ENCODE assay signal across 18 cellular contexts in genomic region chr19:45512881-45513483, GRCh38. TPM values are rescaled to one million over a fixed set of nuclear protein-coding genes. Genes with fewer than 3 reads are reported as not detected.
DNase-seq lines count a peak whose midpoint lies in the region; ATAC-seq, FAIRE-seq and TF ChIP-seq lines count a peak whose summit lies in the region.
"Had no signal": no experiment of that assay in that cellular context is flagged by ENCODE, and none has a peak within 500 bp of the region (broad histone marks: within the 10 kb centered on the region; RNA-seq: fewer than 3 reads in every experiment).

No MANE protein-coding gene starts in this region.

- no peak overlapping the region for H2BK5ac ChIP-seq in mesendoderm (ENCODE audit: low read length)

- no peak overlapping the region for H4K8ac ChIP-seq in mesendoderm (ENCODE audit: low read depth, low read length)

- H4K20me1 ChIP-seq in endothelial cell of umbilical vein (replicated peaks; ENCODE audit: control insufficient read depth, extremely low read depth, insufficient read depth, low read length) = no peaks in the 10 kb centered on the region

- H3K27ac ChIP-seq in endothelial cell of umbilical vein (ENCODE audit: insufficient read depth, low read depth, low read length) (no peak overlapping the region), suprapubic skin (peak overlapping the region; percentile 17), mesendoderm (ENCODE audit: low read depth, low read length) (no peak overlapping the region)

- 76% methylated on average over 6 of the region's 6 CpGs for WGBS in suprapubic skin
- no CpG with 5 or more reads among the region's 6 CpGs for WGBS in mesendoderm (ENCODE audit: extremely low coverage, insufficient coverage, low lambda C conversion rate)

- no peak overlapping the region for H2AK5ac ChIP-seq in mesendoderm (ENCODE audit: low read length)

- intact Hi-C loops in activated naive CD4-positive, alpha-beta T cell treated with anti-CD3 and anti-CD28 coated beads for 36 hours (cut with micrococcal nuclease) = no loop called here
- intact Hi-C loops in endothelial cell of umbilical vein (cut with micrococcal nuclease) = no loop called here

- H3K27me3 Mint-ChIP-seq in activated naive CD4-positive, alpha-beta T cell treated with anti-CD3 and anti-CD28 coated beads for 36 hours (ENCODE audit: low read depth) = no peaks in the 10 kb centered on the region
- H3K27me3 Mint-ChIP-seq in WTC11 (ENCODE audit: low read depth) = no peaks in the 10 kb centered on the region

- DNase-seq in activated naive CD4-positive, alpha-beta T cell treated with anti-CD3 and anti-CD28 coated beads for 36 hours = no peak
- DNase-seq in activated naive CD4-positive, alpha-beta T cell (lab: John Stamatoyannopoulos, UW) = no peak
- DNase-seq in WTC11 (ENCODE audit: low spot score) = no peak
- DNase-seq in endothelial cell of umbilical vein (ENCODE audit: low read depth, low spot score) = no peak
- DNase-seq in suprapubic skin (ENCODE audit: low spot score in 2 of 2) = no peak
- no peak for DNase-seq in HPDE6-E6E7 (ENCODE audit: extremely low spot score)
- no peak for DNase-seq in mesendoderm
- DNase-seq: activated CD4-positive, alpha-beta T cell treated with anti-CD3 and anti-CD28 coated beads, Interleukin-2, amount 50 U/mL, for 4 hours; activated naive CD4-positive, alpha-beta T cell treated with anti-CD3 and anti-CD28 coated beads, Interleukin-2, amount 50 U/mL, for 16 hours; DMS79; esophagus squamous epithelium; NCI-H226; PC-3 had no signal

- no peak overlapping the region for H3K4me2 ChIP-seq in endothelial cell of umbilical vein (ENCODE audit: insufficient read depth, low read length)
- H3K4me2 ChIP-seq in mesendoderm (ENCODE audit: low read length) = no peak overlapping the region
- H3K4me2 ChIP-seq: hepatocyte had no signal

- no peak overlapping the region for H3K56ac ChIP-seq in mesendoderm (ENCODE audit: low read length)

- H3K4me3 ChIP-seq in endothelial cell of umbilical vein (replicated peaks in 1 of 3; ENCODE audit: insufficient read depth in 1 of 3, low read depth in 1 of 3, low read length in 3 of 3) = no peak overlapping the region
- no peak overlapping the region for H3K4me3 ChIP-seq in suprapubic skin
- H3K4me3 ChIP-seq in mesendoderm (ENCODE audit: low read length) = no peak overlapping the region
- H3K4me3 ChIP-seq: esophagus squamous epithelium, hepatocyte, skin epidermis, thoracic aorta had no signal

- FAIRE-seq in endothelial cell of umbilical vein (lab: Jason Lieb, UNC) = peak; percentile 24

- H3K36me3 ChIP-seq in endothelial cell of umbilical vein (ENCODE audit: control insufficient read depth in 2 of 2, extremely low read depth in 1 of 2, insufficient read depth in 2 of 2, low read length in 2 of 2) (peaks cover 3 to 7% of the 10 kb centered on the region in 2 experiments), suprapubic skin (peaks cover 10% of the 10 kb centered on the region), mesendoderm (ENCODE audit: control insufficient read depth, insufficient read depth, low read length) (peaks cover under 1% of the 10 kb centered on the region)

- H4K5ac ChIP-seq in mesendoderm (ENCODE audit: low read length) = no peak overlapping the region

- no peak overlapping the region for H3K4me3 Mint-ChIP-seq in activated naive CD4-positive, alpha-beta T cell treated with anti-CD3 and anti-CD28 coated beads for 36 hours
- H3K4me3 Mint-ChIP-seq in WTC11 = no peak overlapping the region

- H2BK15ac ChIP-seq in mesendoderm (replicated peaks; ENCODE audit: low read depth) = no peak overlapping the region

- dilution Hi-C loops in endothelial cell of umbilical vein (cut with MboI; ENCODE audit: extremely low pct_ligation_motif_present, low sequenced_read_pairs) = no loop called here

- H3K9me3 Mint-ChIP-seq in activated naive CD4-positive, alpha-beta T cell treated with anti-CD3 and anti-CD28 coated beads for 36 hours = no peaks in the 10 kb centered on the region
- no peaks in the 10 kb centered on the region for H3K9me3 Mint-ChIP-seq in WTC11

- CTCF ChIA-PET in activated naive CD4-positive, alpha-beta T cell treated with anti-CD3 and anti-CD28 coated beads for 36 hours (lab: Charles Lee) = interaction anchor here (0.6 to 1.0 kb wide), 2 partner anchors 74 to 79 kb away, joined by 5 to 6 read pairs; no protein-coding TSS in a partner anchor
- CTCF ChIA-PET in WTC11 (lab: Charles Lee) = interaction anchor here (1.2 kb wide), 1 partner anchor 17 kb away, joined by 3 read pairs; no protein-coding TSS in a partner anchor
- CTCF ChIA-PET in endothelial cell of umbilical vein (lab: Charles Lee) = no interaction called here

- H2BK120ac ChIP-seq in mesendoderm (ENCODE audit: low read depth, low read length) = no peak overlapping the region

- H3K9me3 ChIP-seq in endothelial cell of umbilical vein (replicated peaks; ENCODE audit: control insufficient read depth, insufficient read depth, low read length) = no peaks in the 10 kb centered on the region
- H3K9me3 ChIP-seq in suprapubic skin = no peaks in the 10 kb centered on the region
- H3K9me3 ChIP-seq: esophagus squamous epithelium, thoracic aorta had no signal

- H3K4ac ChIP-seq in mesendoderm (ENCODE audit: low read depth, low read length) = no peak overlapping the region

- H3K4me1 Mint-ChIP-seq in activated naive CD4-positive, alpha-beta T cell treated with anti-CD3 and anti-CD28 coated beads for 36 hours (ENCODE audit: low read depth) = peaks cover 59% of the 10 kb centered on the region
- H3K4me1 Mint-ChIP-seq in WTC11 = peaks cover 23% of the 10 kb centered on the region

- H3K79me2 ChIP-seq in endothelial cell of umbilical vein (ENCODE audit: control insufficient read depth, insufficient read depth, low read length) (peaks cover 89% of the 10 kb centered on the region), mesendoderm (ENCODE audit: control insufficient read depth, insufficient read depth, low read length) (peaks cover 74% of the 10 kb centered on the region)

- H3K23ac ChIP-seq in mesendoderm (ENCODE audit: low read length) = no peak overlapping the region

- H3K4me1 ChIP-seq in endothelial cell of umbilical vein (ENCODE audit: control insufficient read depth, extremely low read depth, insufficient read depth, low read length) = peaks cover 34% of the 10 kb centered on the region
- peaks cover 59% of the 10 kb centered on the region for H3K4me1 ChIP-seq in suprapubic skin
- peaks cover 2% of the 10 kb centered on the region for H3K4me1 ChIP-seq in mesendoderm (ENCODE audit: control insufficient read depth, low read depth, low read length)

- no peak for TF ChIP-seq CTCF in WTC11 (IDR thresholded peaks at IDR 0.05)
- TF ChIP-seq CTCF in endothelial cell of umbilical vein (IDR thresholded peaks at IDR 0.05; ENCODE audit: extremely low read depth in 1 of 2, insufficient read depth in 1 of 2, low read depth in 1 of 2, low read length in 2 of 2) = no peak
- no peak for TF ChIP-seq CTCF in suprapubic skin (IDR thresholded peaks at IDR 0.05)

- H3K27ac Mint-ChIP-seq in activated naive CD4-positive, alpha-beta T cell treated with anti-CD3 and anti-CD28 coated beads for 36 hours = peak overlapping the region; percentile 97
- peak overlapping the region; percentile 70 for H3K27ac Mint-ChIP-seq in WTC11

- H2AFZ ChIP-seq in endothelial cell of umbilical vein (ENCODE audit: low read depth, low read length) = no peak overlapping the region
- H2AFZ ChIP-seq: hepatocyte had no signal

- no peak for ATAC-seq in WTC11
- no peak for ATAC-seq in HG03139 (IDR thresholded peaks at IDR 0.05; ENCODE audit: unreplicated experiment)
- ATAC-seq: left colon, PC-3 had no signal

- H3K18ac ChIP-seq in mesendoderm (ENCODE audit: low read length) = no peak overlapping the region

- no peaks in the 10 kb centered on the region for H3K9me1 ChIP-seq in endothelial cell of umbilical vein (replicated peaks; ENCODE audit: control insufficient read depth, extremely low read depth, insufficient read depth, low read length)

- no TSS peak for BruUV-seq in endothelial cell of umbilical vein (replicated peaks; lab: Mats Ljungman, UMichigan)

- POLR2A ChIA-PET in WTC11 (lab: Charles Lee) (no interaction called here), endothelial cell of umbilical vein (lab: Charles Lee) (no interaction called here)

- H3K9ac ChIP-seq in endothelial cell of umbilical vein (replicated peaks; ENCODE audit: extremely low read depth, insufficient read depth, low read length) = no peak overlapping the region
- no peak overlapping the region for H3K9ac ChIP-seq in mesendoderm (ENCODE audit: low read length)

- H3K79me1 ChIP-seq in mesendoderm (ENCODE audit: low read length) = peaks cover 25% of the 10 kb centered on the region

- TF ChIP-seq POLR2A in endothelial cell of umbilical vein (IDR thresholded peaks at IDR 0.05; ENCODE audit: low read depth, low read length) (no peak), suprapubic skin (IDR thresholded peaks at IDR 0.05) (no peak)

- no peaks in the 10 kb centered on the region for H3K27me3 ChIP-seq in endothelial cell of umbilical vein (ENCODE audit: control insufficient read depth in 2 of 2, insufficient read depth in 2 of 2, low read length in 2 of 2)
- no peaks in the 10 kb centered on the region for H3K27me3 ChIP-seq in suprapubic skin
- no peaks in the 10 kb centered on the region for H3K27me3 ChIP-seq in mesendoderm (ENCODE audit: insufficient read depth, low read length, poor library complexity)
- H3K27me3 ChIP-seq: esophagus squamous epithelium, hepatocyte had no signal

- no peak for TF ChIP-seq EP300 in suprapubic skin (IDR thresholded peaks at IDR 0.05)

- peaks cover 11% of the 10 kb centered on the region for H3K36me3 Mint-ChIP-seq in activated naive CD4-positive, alpha-beta T cell treated with anti-CD3 and anti-CD28 coated beads for 36 hours (ENCODE audit: low read depth)
- H3K36me3 Mint-ChIP-seq in WTC11 = peaks cover 7% of the 10 kb centered on the region

RNA-seq across cellular contexts. Expression of gene VASP, which starts 5.7 kb away (rescaled TPM):
- 10 to 100 TPM; 94.5 to 99.6 TPM for total RNA-seq in activated naive CD4-positive, alpha-beta T cell treated with anti-CD3 and anti-CD28 coated beads for 36 hours
- total RNA-seq in WTC11 (2021) (143 to 146 TPM (median 144 TPM) in 3 replicates), endothelial cell of umbilical vein (154 and 186 TPM in 2 replicates), suprapubic skin (10 to 100 TPM; 34.8 to 51.3 (median 43.6) TPM)
- polyA plus RNA-seq in endothelial cell of umbilical vein = 94.3 and 126 TPM in 2 replicates
- polyA plus RNA-seq in endothelial cell of umbilical vein (2011; cell fraction: cytosol; rRNA removed) = 64.2 and 67.9 TPM in 2 replicates
- 57.6 and 70.4 TPM in 2 replicates for polyA plus RNA-seq in endothelial cell of umbilical vein (2011; cell fraction: nucleus; rRNA removed)
- 74.7 and 84.2 TPM in 2 replicates for polyA plus RNA-seq in endothelial cell of umbilical vein (2012)
- polyA minus RNA-seq in endothelial cell of umbilical vein = 65.0 and 69.3 TPM in 2 replicates
- polyA minus RNA-seq in endothelial cell of umbilical vein (2011; cell fraction: cytosol; rRNA and poly(A)+ RNA removed) = 43.9 TPM
- polyA minus RNA-seq in endothelial cell of umbilical vein (2011; cell fraction: nucleus; rRNA and poly(A)+ RNA removed) = 22.8 and 42.8 TPM in 2 replicates
- 116 TPM for polyA plus RNA-seq in mesendoderm (2013, experiment 1 of 2)
- polyA plus RNA-seq in mesendoderm (2013, experiment 2 of 2) = 114 TPM

RNA-seq across cellular contexts. Expression of gene PPM1N, which starts 14.7 kb away (rescaled TPM):
- total RNA-seq in activated naive CD4-positive, alpha-beta T cell treated with anti-CD3 and anti-CD28 coated beads for 36 hours = 1 to 10 TPM; 2.3 to 2.5 TPM
- total RNA-seq in WTC11 (2021) (10.3 to 15.1 TPM (median 14.2 TPM) in 3 replicates), endothelial cell of umbilical vein (0.40 and 0.81 TPM in 2 replicates), suprapubic skin (1 to 10 TPM; 2.9 to 6.3 (median 5.6) TPM)
- 0.48 and 0.59 TPM in 2 replicates for polyA plus RNA-seq in endothelial cell of umbilical vein
- 0.44 and 0.71 TPM in 2 replicates for polyA plus RNA-seq in endothelial cell of umbilical vein (2011; cell fraction: cytosol; rRNA removed)
- 0.43 and 0.50 TPM in 2 replicates for polyA plus RNA-seq in endothelial cell of umbilical vein (2011; cell fraction: nucleus; rRNA removed)
- 2.4 and 2.7 TPM in 2 replicates for polyA plus RNA-seq in endothelial cell of umbilical vein (2012)
- polyA minus RNA-seq in endothelial cell of umbilical vein = 0.93 TPM in 1 of 2 replicates, not detected in the other
- polyA minus RNA-seq in endothelial cell of umbilical vein (2011; cell fraction: cytosol; rRNA and poly(A)+ RNA removed) = not detected
- not detected in 2 replicates for polyA minus RNA-seq in endothelial cell of umbilical vein (2011; cell fraction: nucleus; rRNA and poly(A)+ RNA removed)
- 12.4 TPM for polyA plus RNA-seq in mesendoderm (2013, experiment 1 of 2)
- polyA plus RNA-seq in mesendoderm (2013, experiment 2 of 2) = 12.1 TPM

RNA-seq across cellular contexts. Expression of gene RTN2, which starts 16.1 kb away (rescaled TPM):
- total RNA-seq in activated naive CD4-positive, alpha-beta T cell treated with anti-CD3 and anti-CD28 coated beads for 36 hours = under 1 TPM; 0.69 to 0.84 TPM
- total RNA-seq in WTC11 (2021) (25.1 to 27.8 TPM (median 27.4 TPM) in 3 replicates), endothelial cell of umbilical vein (12.0 and 12.9 TPM in 2 replicates), suprapubic skin (10 to 100 TPM in 2 of 4 donors, 1 to 10 TPM in 2; 5.4 to 12.2 (median 10.7) TPM)
- polyA plus RNA-seq in endothelial cell of umbilical vein = 21.0 and 22.5 TPM in 2 replicates
- 10.5 and 13.6 TPM in 2 replicates for polyA plus RNA-seq in endothelial cell of umbilical vein (2011; cell fraction: cytosol; rRNA removed)
- polyA plus RNA-seq in endothelial cell of umbilical vein (2011; cell fraction: nucleus; rRNA removed) = 6.2 and 6.8 TPM in 2 replicates
- 13.1 and 21.4 TPM in 2 replicates for polyA plus RNA-seq in endothelial cell of umbilical vein (2012)
- 6.5 and 11.9 TPM in 2 replicates for polyA minus RNA-seq in endothelial cell of umbilical vein
- 3.3 TPM for polyA minus RNA-seq in endothelial cell of umbilical vein (2011; cell fraction: cytosol; rRNA and poly(A)+ RNA removed)
- polyA minus RNA-seq in endothelial cell of umbilical vein (2011; cell fraction: nucleus; rRNA and poly(A)+ RNA removed) = 1.8 and 7.0 TPM in 2 replicates
- polyA plus RNA-seq in mesendoderm (2013, experiment 1 of 2) = 17.1 TPM
- 17.0 TPM for polyA plus RNA-seq in mesendoderm (2013, experiment 2 of 2)

RNA-seq across cellular contexts. Expression of gene FOSB, which starts 45.2 kb away (rescaled TPM):
- 1 to 10 TPM; 8.0 to 8.7 TPM for total RNA-seq in activated naive CD4-positive, alpha-beta T cell treated with anti-CD3 and anti-CD28 coated beads for 36 hours
- total RNA-seq in WTC11 (2021) = 2.3 to 7.2 TPM (median 5.4 TPM) in 3 replicates
- total RNA-seq in endothelial cell of umbilical vein = 2.0 and 23.0 TPM in 2 replicates
- polyA plus RNA-seq in endothelial cell of umbilical vein = 9.8 and 10.7 TPM in 2 replicates
- polyA plus RNA-seq in endothelial cell of umbilical vein (2011; cell fraction: cytosol; rRNA removed) = 4.8 and 16.0 TPM in 2 replicates
- 128 and 173 TPM in 2 replicates for polyA plus RNA-seq in endothelial cell of umbilical vein (2011; cell fraction: nucleus; rRNA removed)
- polyA plus RNA-seq in endothelial cell of umbilical vein (2012) = 6.2 and 6.4 TPM in 2 replicates
- 21.5 and 27.3 TPM in 2 replicates for polyA minus RNA-seq in endothelial cell of umbilical vein
- polyA minus RNA-seq in endothelial cell of umbilical vein (2011; cell fraction: cytosol; rRNA and poly(A)+ RNA removed) = 7.1 TPM
- 89.3 and 169 TPM in 2 replicates for polyA minus RNA-seq in endothelial cell of umbilical vein (2011; cell fraction: nucleus; rRNA and poly(A)+ RNA removed)
- 100 to 1,000 TPM; 326 to 676 (median 518) TPM for total RNA-seq in suprapubic skin
- 0.29 TPM for polyA plus RNA-seq in mesendoderm (2013, experiment 1 of 2)
- 0.34 TPM for polyA plus RNA-seq in mesendoderm (2013, experiment 2 of 2)
